7 cellular contexts compared by ENCODE assay signal in the genomic region with DNA sequence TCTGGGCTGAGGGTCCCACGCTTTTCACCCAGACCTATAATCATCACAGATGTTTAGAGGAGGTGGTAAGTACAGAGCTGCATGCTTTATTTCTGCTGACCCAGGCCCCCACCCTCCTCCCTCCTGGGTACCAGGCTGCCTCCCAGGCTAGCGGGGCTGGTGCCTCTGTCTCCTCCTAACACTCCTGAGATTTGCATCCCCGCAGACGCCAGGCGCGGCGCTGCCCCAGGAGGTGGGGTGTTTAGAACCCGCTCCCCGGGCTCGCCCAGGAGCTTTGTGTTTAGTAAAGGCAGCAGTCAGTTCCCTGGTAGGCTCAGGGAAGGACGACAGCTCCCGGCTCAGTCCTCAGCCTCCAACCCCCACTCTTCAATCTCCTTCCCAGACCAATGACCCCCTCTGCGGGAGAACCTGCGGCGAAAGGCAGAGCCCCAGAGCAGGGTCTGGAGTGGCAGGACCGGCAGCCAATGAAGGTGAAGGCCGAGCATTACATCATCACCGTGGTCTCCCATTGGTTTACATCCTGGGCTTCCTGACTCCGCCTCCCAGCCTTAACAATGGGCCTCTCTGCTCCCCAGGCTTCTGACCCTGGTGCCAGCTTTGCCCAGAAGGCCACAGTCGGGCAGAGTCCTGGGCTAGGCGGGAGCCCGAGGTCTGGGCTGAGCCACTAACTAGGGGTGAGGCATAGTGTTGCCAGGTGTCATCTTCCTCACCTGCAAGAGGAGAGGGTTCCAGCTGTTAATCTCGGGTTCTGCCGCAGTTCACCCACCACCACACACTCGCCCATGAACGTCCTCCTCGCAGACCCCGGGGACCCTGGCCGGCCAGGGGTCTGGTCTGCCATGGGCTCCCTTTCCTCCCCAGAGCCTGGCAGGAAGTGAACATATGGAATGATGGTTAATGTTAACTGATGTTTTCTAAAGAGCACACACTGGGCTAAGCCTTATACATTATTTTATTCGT. TPM values are rescaled to one million over a fixed set of nuclear protein-coding genes. Genes with fewer than 3 reads are reported as not detected.
DNase-seq lines count a peak whose midpoint lies in the region; ATAC-seq and TF ChIP-seq lines count a peak whose summit lies in the region.

No MANE protein-coding gene starts in this region.

- no peaks in the 10 kb centered on the region for H3K9me3 ChIP-seq in H9 (ENCODE audit: control insufficient read depth, low read depth, low read length)
- H3K9me3 ChIP-seq in PC-3 (ENCODE audit: low read length): no peaks in the 10 kb centered on the region
- H3K9me3 ChIP-seq in effector memory CD4-positive, alpha-beta T cell (ENCODE audit: control insufficient read depth, low read length): no peaks in the 10 kb centered on the region

- peak overlapping the region; percentile 9 for H3K18ac ChIP-seq in H9 (ENCODE audit: insufficient read length, low read depth, low read length)

- H3K27me3 ChIP-seq in H9 (ENCODE audit: insufficient read depth, low read length) (no peaks in the 10 kb centered on the region; the same call in 1 of the 2 replicates), PC-3 (ENCODE audit: low read length) (no peaks in the 10 kb centered on the region)
- H3K27me3 ChIP-seq in effector memory CD4-positive, alpha-beta T cell (replicated peaks; ENCODE audit: control insufficient read depth, insufficient read depth, low read length, poor library complexity, severe bottlenecking): no peaks in the 10 kb centered on the region

- peak overlapping the region; percentile 38 for H3K9ac ChIP-seq in H9 (ENCODE audit: extremely low read depth, insufficient read length, low read length)
- no peak overlapping the region for H3K9ac ChIP-seq in PC-3 (ENCODE audit: low read length)

- no peak overlapping the region for H2BK12ac ChIP-seq in H9 (ENCODE audit: insufficient read length, low read depth, low read length)

- H3K79me1 ChIP-seq in H9 (ENCODE audit: insufficient read depth, low read depth, low read length, poor library complexity, severe bottlenecking): no peaks in the 10 kb centered on the region

- H3K4ac ChIP-seq in H9 (ENCODE audit: low read depth, low read length): no peak overlapping the region

- H3K4me1 ChIP-seq in H9 (ENCODE audit: insufficient read depth, low read length): peaks cover 3% of the 10 kb centered on the region; the same call in 1 of the 2 replicates
- H3K4me1 ChIP-seq in PC-3 (ENCODE audit: insufficient read depth, low read length): no peaks in the 10 kb centered on the region
- no peaks in the 10 kb centered on the region for H3K4me1 ChIP-seq in effector memory CD4-positive, alpha-beta T cell (ENCODE audit: control insufficient read depth, insufficient read depth, low read length, poor library complexity, severe bottlenecking)

- H3K36me3 Mint-ChIP-seq in H9 (ENCODE audit: insufficient read depth in 1 of 3, low read depth in 3 of 3): no peaks in the 10 kb centered on the region

- H3K23me2 ChIP-seq in H9 (ENCODE audit: insufficient read length, low read depth, low read length, poor library complexity, severe bottlenecking): no peaks in the 10 kb centered on the region

- no peaks in the 10 kb centered on the region for H3F3A ChIP-seq in PC-3 (ENCODE audit: low read length, unreplicated experiment)

- DNase-seq in H9 (peak; percentile 98), PC-3 (peak; percentile 22), fibroblast of gingiva (ENCODE audit: low read depth) (peak; percentile 64), middle frontal gyrus (ENCODE audit: extremely low spot score, low spot score) (peak; percentile 95), DMS79 (lab: John Stamatoyannopoulos, UW) (no peak)
- no peak for DNase-seq in effector memory CD4-positive, alpha-beta T cell

- no peak overlapping the region for H2BK15ac ChIP-seq in H9 (ENCODE audit: low read depth, low read length)

- H3K27ac ChIP-seq in H9 (ENCODE audit: insufficient read length, low read depth, low read length): no peak overlapping the region
- H3K27ac ChIP-seq in PC-3 (ENCODE audit: low read length): no peak overlapping the region
- no peak overlapping the region for H3K27ac ChIP-seq in effector memory CD4-positive, alpha-beta T cell (ENCODE audit: insufficient read depth, low read length, poor library complexity, severe bottlenecking)

- no TSS peak for BruUV-seq in PC-3 (replicated peaks; lab: Mats Ljungman, UMichigan)

- intact Hi-C loops in PC-3 (cut with micrococcal nuclease): loop anchor here (10.0 kb wide), 1 partner anchor 740 kb away; no protein-coding TSS in a partner anchor

- H2AK5ac ChIP-seq in H9 (ENCODE audit: insufficient read length, low read length): no peak overlapping the region

- TF ChIP-seq CTCF in H9 (conservative IDR thresholded peaks at IDR 0.05): peak; percentile 18; the same call in 1 of the 3 replicates
- TF ChIP-seq CTCF in PC-3 (conservative IDR thresholded peaks at IDR 0.05; ENCODE audit: low read depth, low read length): no peak

- H3K36me3 ChIP-seq in PC-3 (ENCODE audit: low read depth, low read length): no peaks in the 10 kb centered on the region
- H3K36me3 ChIP-seq in effector memory CD4-positive, alpha-beta T cell (ENCODE audit: control insufficient read depth, insufficient read depth, low read length): no peaks in the 10 kb centered on the region

- H3T11ph ChIP-seq in H9 (ENCODE audit: low read length): no peak overlapping the region

- H2AFZ ChIP-seq in H9 (ENCODE audit: low read length): peak overlapping the region; percentile 74
- H2AFZ ChIP-seq in PC-3 (ENCODE audit: low read length): no peak overlapping the region

- no peak overlapping the region for H3K4me3 ChIP-seq in PC-3 (ENCODE audit: low read length)
- no peak overlapping the region for H3K4me3 ChIP-seq in effector memory CD4-positive, alpha-beta T cell (ENCODE audit: insufficient read depth, low read depth, low read length, poor library complexity, severe bottlenecking)

- no peak overlapping the region for H4K8ac ChIP-seq in H9 (replicated peaks; ENCODE audit: insufficient read length, low read depth, low read length)

- no peaks in the 10 kb centered on the region; the same call in 1 of the 2 replicates for H3K79me2 ChIP-seq in H9 (ENCODE audit: insufficient read depth, low read length)
- no peaks in the 10 kb centered on the region for H3K79me2 ChIP-seq in PC-3 (ENCODE audit: low read length)

- H4K20me1 ChIP-seq in H9 (ENCODE audit: control insufficient read depth, insufficient read depth, insufficient read length) (no peaks in the 10 kb centered on the region), PC-3 (ENCODE audit: low read length) (no peaks in the 10 kb centered on the region)

- no peak overlapping the region for H3K56ac ChIP-seq in H9 (ENCODE audit: insufficient read length, low read depth, low read length)

- no peak overlapping the region for H2BK5ac ChIP-seq in H9 (ENCODE audit: insufficient read length, low read length)

- ATAC-seq in PC-3 (peak; percentile 9; the same call in 1 of the 2 replicates), HG03521 (IDR thresholded peaks at IDR 0.05; ENCODE audit: unreplicated experiment) (no peak)

- POLR2A ChIA-PET in PC-3 (lab: Charles Lee; ENCODE audit: unreplicated experiment): no interaction called here

- CTCF ChIA-PET in PC-3 (lab: Charles Lee): no interaction called here

- no peak overlapping the region for H4K91ac ChIP-seq in H9 (ENCODE audit: insufficient read length, low read depth, low read length)

- H2BK120ac ChIP-seq in H9 (ENCODE audit: low read depth, low read length, poor library complexity, severe bottlenecking): no peak overlapping the region

- no peak overlapping the region for H3K23ac ChIP-seq in H9 (ENCODE audit: insufficient read length, low read depth, low read length)

- H3K4me2 ChIP-seq in H9 (ENCODE audit: insufficient read depth, insufficient read length, low read length) (peak overlapping the region; percentile 21), PC-3 (ENCODE audit: low read length) (no peak overlapping the region)

- peaks cover 2% of the 10 kb centered on the region for H3K27me3 Mint-ChIP-seq in H9 (ENCODE audit: low read depth)

- H3K4me3 Mint-ChIP-seq in H9: peak overlapping the region; percentile 68 to 73

- peak overlapping the region; percentile 61 to 91 (median 78); a peak in 5 of 7 replicates for H3K27ac Mint-ChIP-seq in H9

- no CpG with 5 or more reads among the region's 30 CpGs for WGBS in H9 (ENCODE audit: extremely low coverage, insufficient read length, low lambda C conversion rate)

- H3K9me3 Mint-ChIP-seq in H9: no peaks in the 10 kb centered on the region

- peak overlapping the region; percentile 70; the same call in 1 of the 2 replicates for H3K14ac ChIP-seq in H9 (ENCODE audit: insufficient read depth, low read length)

- H2BK20ac ChIP-seq in H9 (ENCODE audit: low read depth, low read length, poor library complexity, severe bottlenecking): no peak overlapping the region

- H3K4me1 Mint-ChIP-seq in H9: peaks cover 10 to 16% of the 10 kb centered on the region in 2 experiments

- H3K9me2 ChIP-seq in PC-3 (replicated peaks; ENCODE audit: low read length): no peaks in the 10 kb centered on the region

- no peak overlapping the region for H4K5ac ChIP-seq in H9 (ENCODE audit: insufficient read length, low read depth, low read length)

RNA-seq across cellular contexts. Expression of a gene that starts 57.5 kb away (rescaled TPM):
- total RNA-seq in H9 (2021) (354 TPM in 2 replicates), PC-3 (2014; rRNA removed) (594 and 1,162 TPM in 2 replicates)

Comparison
In these comparisons a context has a peak if more than half of its experiments do, and no peak if none do; other contexts are left out.
1. DNase-seq: peak in H9 (single experiment), PC-3 (single experiment), fibroblast of gingiva (single experiment) and middle frontal gyrus (single experiment); none in effector memory CD4-positive, alpha-beta T cell (0 of 3) and DMS79 (single experiment).